ENCODE assay signal across 8 cellular contexts in the genomic region with DNA sequence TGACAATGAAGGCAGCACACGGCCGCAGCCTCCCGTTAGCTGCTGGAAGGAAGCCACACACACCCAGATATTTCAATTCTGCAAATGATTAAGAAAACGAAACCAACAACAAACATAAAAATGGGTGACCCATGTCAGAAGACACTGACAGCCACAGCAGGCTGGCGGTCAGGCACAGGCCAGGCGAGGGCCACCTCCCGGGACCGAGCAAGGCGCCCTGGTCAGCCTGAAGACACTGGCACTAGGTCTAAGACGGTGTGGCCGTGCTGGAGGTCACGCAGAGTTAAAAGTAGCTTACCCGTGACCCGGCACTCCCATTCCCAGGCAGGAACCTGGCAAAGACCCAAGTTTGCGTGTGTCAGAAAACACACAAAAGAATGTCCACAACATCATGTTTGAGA.
DNase-seq lines count a peak whose midpoint lies in the region; ATAC-seq and TF ChIP-seq lines count a peak whose summit lies in the region.

No MANE protein-coding gene starts in this region.

- peak overlapping the region; percentile 96 for H3K27ac Mint-ChIP-seq in T-helper 1 cell treated with Interleukin-12 subunit alpha and Interleukin-12 subunit beta and Interleukin-4 antibody, amounts not matched to agents 30 μg/mL and 1 μg/mL, for 36 hours

- no peak overlapping the region for H3K4me2 ChIP-seq in Karpas-422 (ENCODE audit: low read depth, low read length, poor library complexity, severe bottlenecking)

- no peak overlapping the region for H3K9ac ChIP-seq in Karpas-422 (ENCODE audit: low read length)

- no peaks in the 10 kb centered on the region for H3K9me3 Mint-ChIP-seq in T-helper 1 cell treated with Interleukin-12 subunit alpha and Interleukin-12 subunit beta and Interleukin-4 antibody, amounts not matched to agents 30 μg/mL and 1 μg/mL, for 36 hours

- H4K20me1 ChIP-seq in Karpas-422 (ENCODE audit: insufficient read depth, low read depth, low read length), result no peaks in the 10 kb centered on the region; the same call in 1 of the 2 replicates

- H3K79me2 ChIP-seq in Karpas-422 (ENCODE audit: low read length), result no peaks in the 10 kb centered on the region

- no peak for ATAC-seq in thoracic aorta (ENCODE audit: insufficient number of reproducible peaks, low FRiP score, low read depth)

- H3K36me3 ChIP-seq in adrenal gland (replicated peaks in 1 of 2) (no peaks in the 10 kb centered on the region), thoracic aorta (no peaks in the 10 kb centered on the region), Karpas-422 (ENCODE audit: insufficient read depth, low read length) (no peaks in the 10 kb centered on the region)

- peak overlapping the region; percentile 86 for H3K4me3 Mint-ChIP-seq in T-helper 1 cell treated with Interleukin-12 subunit alpha and Interleukin-12 subunit beta and Interleukin-4 antibody, amounts not matched to agents 30 μg/mL and 1 μg/mL, for 36 hours

- TF ChIP-seq CTCF in adrenal gland (IDR thresholded peaks at IDR 0.05) (no peak), thoracic aorta (IDR thresholded peaks at IDR 0.05) (no peak)

- H3K27me3 ChIP-seq in adrenal gland (no peaks in the 10 kb centered on the region), layer of hippocampus (ENCODE audit: control insufficient read depth, insufficient read depth, low read length) (no peaks in the 10 kb centered on the region), thoracic aorta (replicated peaks; ENCODE audit: insufficient read depth) (no peaks in the 10 kb centered on the region), Karpas-422 (ENCODE audit: low read length) (no peaks in the 10 kb centered on the region)

- H2AFZ ChIP-seq in Karpas-422 (ENCODE audit: low read length), result no peak overlapping the region

- H3K9me3 ChIP-seq in adrenal gland (replicated peaks in 1 of 3) (no peaks in the 10 kb centered on the region), thoracic aorta (no peaks in the 10 kb centered on the region), Karpas-422 (ENCODE audit: low read length) (no peaks in the 10 kb centered on the region)

- peak overlapping the region in 1 of 4 donors; percentile 43 for H3K4me3 ChIP-seq in adrenal gland
- peak overlapping the region; percentile 50 for H3K4me3 ChIP-seq in thoracic aorta
- no peak overlapping the region for H3K4me3 ChIP-seq in Karpas-422 (ENCODE audit: low read length)

- peaks cover 41% of the 10 kb centered on the region for H3K36me3 Mint-ChIP-seq in T-helper 1 cell treated with Interleukin-12 subunit alpha and Interleukin-12 subunit beta and Interleukin-4 antibody, amounts not matched to agents 30 μg/mL and 1 μg/mL, for 36 hours (ENCODE audit: low read depth)

- DNase-seq in T-helper 1 cell, result no peak
- DNase-seq in adrenal gland, result peak; percentile 56 to 86 (median 76)
- DNase-seq in thoracic aorta (ENCODE audit: low spot score), result no peak
- DNase-seq in T-helper 9 cell, result no peak
- DNase-seq in NCI-H2029 (lab: John Stamatoyannopoulos, UW), result no peak
- DNase-seq in Karpas-422, result no peak

- intact Hi-C loops in adrenal gland (cut with DNase I), result loop anchor here in 1 of 2 donors (10.0 kb wide), 1 partner anchor 76 kb away; no protein-coding TSS in a partner anchor

- peaks cover 75% of the 10 kb centered on the region for H3K4me1 Mint-ChIP-seq in T-helper 1 cell treated with Interleukin-12 subunit alpha and Interleukin-12 subunit beta and Interleukin-4 antibody, amounts not matched to agents 30 μg/mL and 1 μg/mL, for 36 hours (ENCODE audit: low read depth)

- peak overlapping the region; percentile 9 to 95 (median 81) for H3K27ac ChIP-seq in adrenal gland
- H3K27ac ChIP-seq in layer of hippocampus (ENCODE audit: low read depth, low read length), result peak overlapping the region; percentile 62
- no peak overlapping the region for H3K27ac ChIP-seq in thoracic aorta
- no peak overlapping the region for H3K27ac ChIP-seq in Karpas-422 (ENCODE audit: low read length)

- peak in 1 of 2 donors; percentile 55 for TF ChIP-seq POLR2A in adrenal gland (IDR thresholded peaks at IDR 0.05)

- no peaks in the 10 kb centered on the region for H3K27me3 Mint-ChIP-seq in T-helper 1 cell treated with Interleukin-12 subunit alpha and Interleukin-12 subunit beta and Interleukin-4 antibody, amounts not matched to agents 30 μg/mL and 1 μg/mL, for 36 hours (ENCODE audit: low read depth)

- 2 to 24% (median 7%) methylated on average over 15 of the region's 15 CpGs for WGBS in adrenal gland, 4 donors

- no peaks in the 10 kb centered on the region for H3K9me2 ChIP-seq in Karpas-422 (replicated peaks; ENCODE audit: insufficient read depth, low read length)

- H3K4me1 ChIP-seq in adrenal gland (replicated peaks in 1 of 2) (peaks cover 36 to 48% of the 10 kb centered on the region in 2 donors), thoracic aorta (ENCODE audit: control insufficient read depth in 1 of 2, low read depth in 2 of 2) (peaks cover 9 to 26% of the 10 kb centered on the region in 2 donors), Karpas-422 (ENCODE audit: low read length) (no peaks in the 10 kb centered on the region)

Comparison
In these comparisons a context has a peak if more than half of its experiments do, and no peak if none do; other contexts are left out.
1. DNase-seq: peak in adrenal gland (7 of 7); none in T-helper 1 cell (0 of 5), thoracic aorta (single experiment), T-helper 9 cell (single experiment), NCI-H2029 (single experiment) and Karpas-422 (single experiment).
2. H3K27ac ChIP-seq: peak in adrenal gland (5 of 5) and layer of hippocampus (single experiment); none in thoracic aorta (0 of 2) and Karpas-422 (single experiment).